ENCODE assay signal across 8 cellular contexts in genomic region chr1:178371236-178371635, GRCh38.
DNase-seq lines count a peak whose midpoint lies in the region; TF ChIP-seq lines count a peak whose summit lies in the region.
"Had no signal": no experiment of that assay in that cellular context is flagged by ENCODE, and none has a peak within 500 bp of the region (broad histone marks: within the 10 kb centered on the region; RNA-seq: fewer than 3 reads in every experiment).

No MANE protein-coding gene starts in this region.

- WGBS in HUES64 = 31% methylated on average over 6 of the region's 6 CpGs

- no peak overlapping the region for H3K27ac ChIP-seq in HUES64 (ENCODE audit: low read depth, low read length)
- H3K27ac ChIP-seq in cingulate gyrus (ENCODE audit: low read depth, low read length) = peak overlapping the region; percentile 20

- H3K27me3 ChIP-seq in HUES64 (ENCODE audit: insufficient read depth, low read length) (no peaks in the 10 kb centered on the region), kidney epithelial cell (ENCODE audit: control insufficient read depth, insufficient read depth, low read length) (no peaks in the 10 kb centered on the region)
- H3K27me3 ChIP-seq: uterus had no signal

- H3K9ac ChIP-seq in HUES64 (ENCODE audit: low read depth, low read length) = no peak overlapping the region

- H3K9me3 ChIP-seq in HUES64 (ENCODE audit: insufficient read depth, low read depth, low read length) = no peaks in the 10 kb centered on the region
- H3K9me3 ChIP-seq: uterus had no signal

- H3K4me1 ChIP-seq in HUES64 (ENCODE audit: insufficient read depth, low read length) = peaks cover 50% of the 10 kb centered on the region

- DNase-seq in kidney epithelial cell (ENCODE audit: low read depth) (no peak), stromal cell of bone marrow (ENCODE audit: low read depth) (peak; percentile 21), T1000 (lab: John Stamatoyannopoulos, UW) (no peak), NCI-H446 (lab: John Stamatoyannopoulos, UW) (no peak)
- no peak for DNase-seq in activated naive CD4-positive, alpha-beta T cell treated with anti-CD3 and anti-CD28 coated beads, Interleukin-2, amount 50 U/mL, for 16 hours
- DNase-seq: uterus had no signal

- H3K36me3 ChIP-seq in HUES64 (ENCODE audit: insufficient read depth, low read length) (no peaks in the 10 kb centered on the region), kidney epithelial cell (ENCODE audit: control insufficient read depth, insufficient read depth, low read length) (no peaks in the 10 kb centered on the region)
- H3K36me3 ChIP-seq: uterus had no signal

- TF ChIP-seq CTCF in kidney epithelial cell (IDR thresholded peaks at IDR 0.05; ENCODE audit: insufficient read depth, low read length, poor library complexity, severe bottlenecking) = no peak

- H3K4me3 ChIP-seq in HUES64 (ENCODE audit: low read length) (peak overlapping the region; percentile 39; the same call in 1 of the 2 replicates), kidney epithelial cell (ENCODE audit: low read depth, low read length) (peak overlapping the region; percentile 4)
